11 cellular contexts compared by ENCODE assay signal in the genomic region with DNA sequence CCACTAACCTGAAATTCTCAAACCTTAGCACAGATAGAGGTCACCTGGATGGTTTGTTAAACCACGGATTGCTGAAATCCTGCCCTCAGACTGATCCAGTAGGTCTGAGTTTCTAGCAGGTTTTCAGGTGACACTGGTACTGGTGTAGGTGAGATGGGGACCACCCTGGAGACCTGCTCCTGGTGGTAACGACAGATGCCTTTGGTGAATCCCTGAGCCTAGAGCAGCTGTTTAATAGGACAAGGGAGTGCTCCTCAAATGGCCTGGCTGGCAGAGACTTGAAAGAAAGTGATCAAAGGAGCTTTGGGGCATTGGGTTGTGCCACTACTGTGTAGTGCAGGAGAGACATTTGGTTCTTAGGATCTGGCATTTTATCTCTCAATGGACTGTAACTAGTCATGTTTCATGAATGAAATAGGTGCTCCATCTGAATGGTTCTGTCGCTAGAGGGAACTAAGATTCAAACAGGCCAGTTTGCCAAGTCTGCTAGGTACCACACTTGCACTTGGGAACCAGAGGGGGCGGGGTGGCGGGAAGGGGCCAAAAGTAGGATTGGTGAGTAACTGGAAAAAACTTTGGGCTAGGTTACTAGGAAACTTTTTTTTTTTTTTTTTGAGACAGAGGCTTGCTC. TPM values are rescaled to one million over a fixed set of nuclear protein-coding genes. Genes with fewer than 3 reads are reported as not detected.
DNase-seq lines count a peak whose midpoint lies in the region; TF ChIP-seq lines count a peak whose summit lies in the region.
"Had no signal": no experiment of that assay in that cellular context is flagged by ENCODE, and none has a peak within 500 bp of the region (broad histone marks: within the 10 kb centered on the region; RNA-seq: fewer than 3 reads in every experiment).

No MANE protein-coding gene starts in this region.

- H3K27me3 Mint-ChIP-seq in T-helper 1 cell treated with Interleukin-12 subunit alpha and Interleukin-12 subunit beta and Interleukin-4 antibody, amounts not matched to agents 30 μg/mL and 1 μg/mL, for 36 hours (ENCODE audit: low read depth), result no peaks in the 10 kb centered on the region

- H3K4me1 Mint-ChIP-seq in T-helper 1 cell treated with Interleukin-12 subunit alpha and Interleukin-12 subunit beta and Interleukin-4 antibody, amounts not matched to agents 30 μg/mL and 1 μg/mL, for 36 hours (ENCODE audit: low read depth), result peaks cover 21% of the 10 kb centered on the region

- TF ChIP-seq CTCF in retinal pigment epithelial cell (conservative IDR thresholded peaks at IDR 0.05; ENCODE audit: low read depth, low read length), result peak; percentile 15

- H3K36me3 Mint-ChIP-seq in T-helper 1 cell treated with Interleukin-12 subunit alpha and Interleukin-12 subunit beta and Interleukin-4 antibody, amounts not matched to agents 30 μg/mL and 1 μg/mL, for 36 hours (ENCODE audit: low read depth), result peaks cover 35% of the 10 kb centered on the region

- H3K4me3 ChIP-seq in retinal pigment epithelial cell (ENCODE audit: low read length), result no peak overlapping the region
- H3K4me3 ChIP-seq: SJCRH30 had no signal

- H3K9me3 Mint-ChIP-seq in T-helper 1 cell treated with Interleukin-12 subunit alpha and Interleukin-12 subunit beta and Interleukin-4 antibody, amounts not matched to agents 30 μg/mL and 1 μg/mL, for 36 hours, result no peaks in the 10 kb centered on the region
- H3K9me3 Mint-ChIP-seq: immature natural killer cell had no signal

- no peak for DNase-seq in T-helper 1 cell
- peak; percentile 66 for DNase-seq in NCI-H226
- DNase-seq in cerebellar cortex (ENCODE audit: low spot score), result peak; percentile 81
- no peak for DNase-seq in retinal pigment epithelial cell (ENCODE audit: low read depth)
- no peak for DNase-seq in dermis blood vessel endothelial cell
- DNase-seq in NCI-H345 treated with DMSO at 0.1 percent for 48 hours (lab: John Stamatoyannopoulos, UW; ENCODE audit: unreplicated experiment), result no peak
- DNase-seq in UCSD-AML1 (lab: John Stamatoyannopoulos, UW; ENCODE audit: unreplicated experiment), result no peak
- DNase-seq: BE2C, immature natural killer cell had no signal

- no peak overlapping the region for H3K4me3 Mint-ChIP-seq in T-helper 1 cell treated with Interleukin-12 subunit alpha and Interleukin-12 subunit beta and Interleukin-4 antibody, amounts not matched to agents 30 μg/mL and 1 μg/mL, for 36 hours
- H3K4me3 Mint-ChIP-seq: immature natural killer cell had no signal

- peak overlapping the region; percentile 31 for H3K27ac Mint-ChIP-seq in T-helper 1 cell treated with Interleukin-12 subunit alpha and Interleukin-12 subunit beta and Interleukin-4 antibody, amounts not matched to agents 30 μg/mL and 1 μg/mL, for 36 hours

RNA-seq across cellular contexts. Expression of gene IFI35, which starts 2.9 kb away (rescaled TPM):
- 15.9 and 19.4 TPM in 2 replicates for total RNA-seq in dermis blood vessel endothelial cell
- total RNA-seq: SJCRH30 had no signal

RNA-seq across cellular contexts. Expression of gene RPL27, which starts 5.4 kb away (rescaled TPM):
- total RNA-seq in dermis blood vessel endothelial cell, result 842 and 1,058 TPM in 2 replicates

RNA-seq across cellular contexts. Expression of gene VAT1, which starts 18.5 kb away (rescaled TPM):
- total RNA-seq in dermis blood vessel endothelial cell, result 195 and 261 TPM in 2 replicates

RNA-seq across cellular contexts. Expression of gene RND2, which starts 21.4 kb away (rescaled TPM):
- total RNA-seq in dermis blood vessel endothelial cell, result 0.14 and 0.17 TPM in 2 replicates

RNA-seq across cellular contexts. Expression of gene RUNDC1, which starts 23.3 kb away (rescaled TPM):
- 10.1 and 14.1 TPM in 2 replicates for total RNA-seq in dermis blood vessel endothelial cell

Comparison
In these comparisons a context has a peak if more than half of its experiments do, and no peak if none do; other contexts are left out.
1. DNase-seq: peak in NCI-H226 (single experiment) and cerebellar cortex (single experiment); none in T-helper 1 cell (0 of 5), retinal pigment epithelial cell (single experiment), dermis blood vessel endothelial cell (single experiment), NCI-H345 treated with DMSO at 0.1 percent for 48 hours (single experiment) and UCSD-AML1 (single experiment).